In the genomic region with DNA sequence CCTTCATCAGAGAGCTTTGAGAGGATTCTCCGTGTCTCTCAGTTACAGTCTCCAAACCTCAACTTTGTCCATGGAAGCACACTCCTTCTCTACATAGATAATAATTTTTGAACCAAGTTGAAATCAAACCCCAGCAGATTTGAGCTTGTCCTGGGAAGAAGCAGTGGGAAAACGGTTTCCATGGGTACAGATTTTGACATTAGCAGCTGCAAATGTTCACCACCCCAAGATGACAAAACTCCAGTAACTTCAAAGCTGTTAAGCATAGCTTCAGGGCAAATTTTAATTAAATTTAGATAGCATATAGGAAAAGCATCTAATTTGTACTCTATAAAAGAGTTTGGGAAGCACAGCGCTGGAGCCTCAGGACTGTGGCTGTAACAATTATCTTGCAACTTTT, we compare ENCODE assay signal across 20 cellular contexts.
"Had no signal": no experiment of that assay in that cellular context is flagged by ENCODE, and none has a peak within 500 bp of the region (broad histone marks: within the 10 kb centered on the region; RNA-seq: fewer than 3 reads in every experiment).

No MANE protein-coding gene starts in this region.

- H3K27ac ChIP-seq: dorsolateral prefrontal cortex, left ventricle myocardium inferior, lower lobe of right lung, pancreas had no signal

- H3K4me3 Mint-ChIP-seq: immature natural killer cell; naive thymus-derived CD8-positive, alpha-beta T cell; neural crest cell; type B pancreatic cell had no signal

- ATAC-seq: lower lobe of right lung; naive thymus-derived CD8-positive, alpha-beta T cell; pancreas; right cardiac atrium had no signal

- H3K9me3 ChIP-seq: lower lobe of right lung, pancreas had no signal

- H3K27ac Mint-ChIP-seq: immature natural killer cell, progenitor cell of endocrine pancreas, type B pancreatic cell had no signal

- H3K4me1 Mint-ChIP-seq: immature natural killer cell; naive thymus-derived CD8-positive, alpha-beta T cell had no signal

- H3K4me3 ChIP-seq: dorsolateral prefrontal cortex, left ventricle myocardium inferior, lower lobe of right lung, pancreas had no signal

- H3K36me3 ChIP-seq: left ventricle myocardium inferior, lower lobe of right lung, pancreas had no signal

- H3K36me3 Mint-ChIP-seq: immature natural killer cell; naive thymus-derived CD8-positive, alpha-beta T cell; type B pancreatic cell had no signal

- H3K4me1 ChIP-seq: left ventricle myocardium inferior, lower lobe of right lung, pancreas had no signal

- FAIRE-seq: keratinocyte, pancreas, small intestine, urothelium cell line had no signal

- DNase-seq: cortex of kidney; effector CD8-positive, alpha-beta T cell; foreskin fibroblast; immature natural killer cell; left ventricle myocardium inferior; lower lobe of right lung; mesendoderm; naive thymus-derived CD8-positive, alpha-beta T cell; nucleus accumbens; pancreas; right cardiac atrium; small intestine; stimulated activated CD4-positive, alpha-beta T cell treated with anti-CD3 and anti-CD28 coated beads, Interleukin-2, amount 100 ng/mL, for 48 hours; stimulated activated naive CD4-positive, alpha-beta T cell treated with Interleukin-2 at 50 U/mL for 16 hours had no signal

- H3K9me3 Mint-ChIP-seq: neural crest cell had no signal
